In genomic region chr6:117168296-117169059, GRCh38 we compare ENCODE assay signal across 16 cellular contexts.
"Had no signal": no experiment of that assay in that cellular context is flagged by ENCODE, and none has a peak within 500 bp of the region (broad histone marks: within the 10 kb centered on the region; RNA-seq: fewer than 3 reads in every experiment).

No MANE protein-coding gene starts in this region.

- H3K9me3 ChIP-seq: right lobe of liver, suprapubic skin, upper lobe of left lung had no signal

- ATAC-seq: activated CD4-positive, CD25-positive, alpha-beta regulatory T cell treated with anti-CD3 and anti-CD28 coated beads, Interleukin-2, amount 50 U/mL, for 24 hours; activated naive CD4-positive, alpha-beta T cell treated with anti-CD3 and anti-CD28 coated beads, Interleukin-2, amount 50 U/mL, for 72 hours; stimulated activated naive CD8-positive, alpha-beta T cell treated with anti-CD3 and anti-CD28 coated beads, Interleukin-15, Interleukin-2, amounts not matched to agents 100 U/mL and 50 U/mL, for 24 hours had no signal

- H3K4me1 Mint-ChIP-seq: naive B cell had no signal

- H3K27ac Mint-ChIP-seq: activated naive CD4-positive, alpha-beta T cell treated with anti-CD3 and anti-CD28 coated beads, Interleukin-2, amount 50 U/mL, for 72 hours; activated T-helper 2 cell treated with anti-CD3 and anti-CD28 coated beads, Interferon-gamma antibody, Interleukin-2, Interleukin-4, amounts not matched to agents 10 μg/mL and 5 μg/mL and 100 μg/mL, durations not matched to agents 14 hours and 24 hours and 36 hours; T-helper 2 cell treated with Interferon-gamma antibody and Interleukin-4, amounts not matched to agents 5 μg/mL and 100 μg/mL, for 36 hours had no signal

- H3K4me3 ChIP-seq: esophagus muscularis mucosa, left lung, right lobe of liver, suprapubic skin, upper lobe of left lung had no signal

- H3K27ac ChIP-seq: brain microvascular endothelial cell, esophagus muscularis mucosa, left lung, right lobe of liver, suprapubic skin, upper lobe of left lung had no signal

- H3K36me3 Mint-ChIP-seq: activated naive CD4-positive, alpha-beta T cell treated with anti-CD3 and anti-CD28 coated beads, Interleukin-2, amount 50 U/mL, for 72 hours; naive B cell had no signal

- H3K27me3 Mint-ChIP-seq: naive B cell had no signal

- H3K4me1 ChIP-seq: left lung, right lobe of liver, upper lobe of left lung had no signal

- H3K9me3 Mint-ChIP-seq: activated T-helper 2 cell treated with anti-CD3 and anti-CD28 coated beads, Interferon-gamma antibody, Interleukin-2, Interleukin-4, amounts not matched to agents 10 μg/mL and 5 μg/mL and 100 μg/mL, durations not matched to agents 14 hours and 24 hours and 36 hours; T-helper 2 cell treated with Interferon-gamma antibody and Interleukin-4, amounts not matched to agents 5 μg/mL and 100 μg/mL, for 36 hours had no signal

- H3K27me3 ChIP-seq: brain microvascular endothelial cell, esophagus muscularis mucosa, left lung, right lobe of liver, suprapubic skin, upper lobe of left lung had no signal

- DNase-seq: brain microvascular endothelial cell; foreskin fibroblast; head of caudate nucleus; left lung; naive B cell; posterior cingulate gyrus; right lobe of liver; stimulated activated CD4-positive, alpha-beta T cell treated with anti-CD3 and anti-CD28 coated beads, Interleukin-12 subunit alpha, Interleukin-12 subunit beta, amount 100 ng/mL, for 4 hours; stimulated activated naive CD8-positive, alpha-beta T cell treated with anti-CD3 and anti-CD28 coated beads, Interleukin-15, Interleukin-2, amounts not matched to agents 100 U/mL and 50 U/mL, for 24 hours had no signal

- H3K36me3 ChIP-seq: brain microvascular endothelial cell, esophagus muscularis mucosa, left lung, right lobe of liver, suprapubic skin, upper lobe of left lung had no signal

- H3K4me3 Mint-ChIP-seq: T-helper 2 cell treated with Interferon-gamma antibody and Interleukin-4, amounts not matched to agents 5 μg/mL and 100 μg/mL, for 36 hours had no signal
